ENCODE assay signal across 15 cellular contexts in the genomic region with DNA sequence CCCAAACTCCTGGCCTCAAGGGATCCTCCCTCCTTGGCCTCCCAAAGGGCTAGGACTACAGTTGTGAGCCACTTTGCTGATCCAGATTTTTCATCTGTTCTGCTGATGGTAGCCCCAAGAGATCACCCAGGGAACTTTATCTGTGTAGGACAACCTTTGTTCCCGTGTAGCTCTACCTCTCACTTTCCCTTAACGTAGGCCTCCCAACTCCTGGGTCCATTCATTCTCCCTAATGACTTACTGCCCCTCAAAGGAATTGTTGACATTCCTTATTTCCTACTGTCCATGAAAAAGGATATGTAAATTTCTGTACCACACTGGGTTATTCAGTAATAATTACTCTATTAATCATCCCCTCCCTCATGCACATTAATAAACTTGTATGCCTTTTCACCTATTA. TPM values are rescaled to one million over a fixed set of nuclear protein-coding genes. Genes with fewer than 3 reads are reported as not detected.
DNase-seq lines count a peak whose midpoint lies in the region; ATAC-seq and TF ChIP-seq lines count a peak whose summit lies in the region.
"Had no signal": no experiment of that assay in that cellular context is flagged by ENCODE, and none has a peak within 500 bp of the region (broad histone marks: within the 10 kb centered on the region; RNA-seq: fewer than 3 reads in every experiment).

No MANE protein-coding gene starts in this region.

- H3K4me3 Mint-ChIP-seq in WTC11 (no peak overlapping the region), neural progenitor cell (no peak overlapping the region)
- no peak overlapping the region for H3K4me3 Mint-ChIP-seq in CD8-positive, alpha-beta T cell
- H3K4me3 Mint-ChIP-seq: CD4-positive, alpha-beta memory T cell; H9 had no signal

- no peak overlapping the region for H3K27ac Mint-ChIP-seq in WTC11
- no peak overlapping the region for H3K27ac Mint-ChIP-seq in neural progenitor cell
- H3K27ac Mint-ChIP-seq in CD8-positive, alpha-beta T cell: no peak overlapping the region
- H3K27ac Mint-ChIP-seq: CD4-positive, alpha-beta memory T cell; H9 had no signal

- H2AFZ ChIP-seq in neural progenitor cell (replicated peaks): no peak overlapping the region

- peak; percentile 68 for ATAC-seq in WTC11
- no peak for ATAC-seq in CD8-positive, alpha-beta T cell
- ATAC-seq: HCT116 had no signal

- POLR2A ChIA-PET in WTC11 (lab: Charles Lee): no interaction called here
- POLR2A ChIA-PET in CD8-positive, alpha-beta T cell (lab: Charles Lee): no interaction called here

- no peaks in the 10 kb centered on the region for H4K20me1 ChIP-seq in neural progenitor cell (ENCODE audit: low read depth)

- H3K36me3 Mint-ChIP-seq in WTC11 (no peaks in the 10 kb centered on the region), neural progenitor cell (no peaks in the 10 kb centered on the region)
- H3K36me3 Mint-ChIP-seq in CD8-positive, alpha-beta T cell: no peaks in the 10 kb centered on the region
- H3K36me3 Mint-ChIP-seq: CD4-positive, alpha-beta memory T cell had no signal

- H3K27me3 ChIP-seq in esophagus muscularis mucosa (peaks cover 0 to 21% (median 0%) of the 10 kb centered on the region in 4 donors), neural progenitor cell (no peaks in the 10 kb centered on the region)
- H3K27me3 ChIP-seq in CD8-positive, alpha-beta T cell (ENCODE audit: insufficient read depth, low read length): no peaks in the 10 kb centered on the region

- CTCF ChIA-PET in WTC11 (lab: Charles Lee): interaction anchor here (0.7 to 1.3 kb wide), 3 partner anchors 23 to 147 kb away, joined by 3 to 4 read pairs (median 3); no protein-coding TSS in a partner anchor
- CTCF ChIA-PET in CD8-positive, alpha-beta T cell (lab: Charles Lee): no interaction called here

- H3K4me1 ChIP-seq in esophagus muscularis mucosa (no peaks in the 10 kb centered on the region), neural progenitor cell (peaks cover 5% of the 10 kb centered on the region)
- H3K4me1 ChIP-seq in CD8-positive, alpha-beta T cell (ENCODE audit: insufficient read depth, low read length): no peaks in the 10 kb centered on the region
- H3K4me1 ChIP-seq: Caco-2 had no signal

- no peak for TF ChIP-seq EP300 in esophagus muscularis mucosa (IDR thresholded peaks at IDR 0.05)

- DNase-seq in WTC11 (ENCODE audit: low spot score) (no peak), esophagus muscularis mucosa (ENCODE audit: extremely low spot score) (peak; percentile 60), neural progenitor cell (ENCODE audit: low spot score) (peak; percentile 9), HPDE6-E6E7 (ENCODE audit: extremely low spot score) (no peak), kidney glomerular epithelial cell (lab: John Stamatoyannopoulos, UW) (no peak)
- no peak for DNase-seq in CD8-positive, alpha-beta T cell
- DNase-seq: C1 segment of cervical spinal cord; Caco-2; CD4-positive, alpha-beta memory T cell; DMS153; DND-41; H9 had no signal

- H3F3A ChIP-seq in neural progenitor cell (ENCODE audit: low read depth): no peaks in the 10 kb centered on the region

- no peak overlapping the region for H3K4me2 ChIP-seq in neural progenitor cell

- intact Hi-C loops in esophagus muscularis mucosa (cut with DNase I): no loop called here
- intact Hi-C loops in CD8-positive, alpha-beta T cell (cut with DNase I, micrococcal nuclease): no loop called here

- H3K9me3 ChIP-seq in esophagus muscularis mucosa: no peaks in the 10 kb centered on the region
- no peaks in the 10 kb centered on the region for H3K9me3 ChIP-seq in neural progenitor cell (ENCODE audit: low read depth)
- no peaks in the 10 kb centered on the region for H3K9me3 ChIP-seq in CD8-positive, alpha-beta T cell (ENCODE audit: low read length)
- H3K9me3 ChIP-seq: Caco-2 had no signal

- WGBS in esophagus muscularis mucosa: 76% methylated on average over 2 of the region's 2 CpGs

- no peak overlapping the region for H3K27ac ChIP-seq in esophagus muscularis mucosa (replicated peaks in 1 of 4)
- no peak overlapping the region for H3K27ac ChIP-seq in neural progenitor cell
- no peak overlapping the region for H3K27ac ChIP-seq in CD8-positive, alpha-beta T cell (ENCODE audit: low read depth, low read length)

- no peaks in the 10 kb centered on the region for H3K79me2 ChIP-seq in neural progenitor cell (ENCODE audit: low read depth)

- TF ChIP-seq CTCF in WTC11 (IDR thresholded peaks at IDR 0.05): no peak
- TF ChIP-seq CTCF in esophagus muscularis mucosa (IDR thresholded peaks at IDR 0.05): no peak
- TF ChIP-seq CTCF in neural progenitor cell (IDR thresholded peaks at IDR 0.05): no peak
- TF ChIP-seq CTCF in CD8-positive, alpha-beta T cell (IDR thresholded peaks at IDR 0.05): no peak

- H3K36me3 ChIP-seq in esophagus muscularis mucosa (no peaks in the 10 kb centered on the region), neural progenitor cell (no peaks in the 10 kb centered on the region)
- H3K36me3 ChIP-seq in CD8-positive, alpha-beta T cell (ENCODE audit: insufficient read depth, low read length): no peaks in the 10 kb centered on the region

- H3K4me1 Mint-ChIP-seq in WTC11: peaks cover 29% of the 10 kb centered on the region
- no peaks in the 10 kb centered on the region for H3K4me1 Mint-ChIP-seq in neural progenitor cell
- H3K4me1 Mint-ChIP-seq in CD8-positive, alpha-beta T cell (ENCODE audit: low read depth): no peaks in the 10 kb centered on the region
- H3K4me1 Mint-ChIP-seq: CD4-positive, alpha-beta memory T cell had no signal

- H3K27me3 Mint-ChIP-seq in WTC11 (ENCODE audit: low read depth) (no peaks in the 10 kb centered on the region; the same call in 1 of the 2 replicates), neural progenitor cell (ENCODE audit: insufficient read depth, low read depth) (peaks cover 2% of the 10 kb centered on the region)
- H3K27me3 Mint-ChIP-seq in CD8-positive, alpha-beta T cell (ENCODE audit: low read depth): peaks cover 24% of the 10 kb centered on the region

- H3K4me3 ChIP-seq in esophagus muscularis mucosa (no peak overlapping the region), neural progenitor cell (no peak overlapping the region)
- H3K4me3 ChIP-seq in CD8-positive, alpha-beta T cell (ENCODE audit: low read depth, low read length): no peak overlapping the region

- no peaks in the 10 kb centered on the region for H3K9me3 Mint-ChIP-seq in WTC11
- no peaks in the 10 kb centered on the region for H3K9me3 Mint-ChIP-seq in neural progenitor cell
- H3K9me3 Mint-ChIP-seq in CD8-positive, alpha-beta T cell: no peaks in the 10 kb centered on the region
- H3K9me3 Mint-ChIP-seq: H9 had no signal

- no peak for TF ChIP-seq POLR2A in esophagus muscularis mucosa (IDR thresholded peaks at IDR 0.05; ENCODE audit: low read depth)

- no peak overlapping the region for H3K9ac ChIP-seq in neural progenitor cell

TF ChIP-seq in WTC11, 78 proteins besides CTCF, POLR2A, EP300 and RAD21:
- no peak for TF ChIP-seq NFYB (CRISPR knock-in tag; conservative IDR thresholded peaks at IDR 0.05; ENCODE audit: low read depth)
- TF ChIP-seq SMAD4 (CRISPR knock-in tag; IDR thresholded peaks at IDR 0.05): no peak
- TF ChIP-seq GTF2I (CRISPR knock-in tag; conservative IDR thresholded peaks at IDR 0.05): no peak
- no peak for TF ChIP-seq NFE2L1 (CRISPR knock-in tag; IDR thresholded peaks at IDR 0.05)
- TF ChIP-seq NR3C1 (CRISPR knock-in tag; conservative IDR thresholded peaks at IDR 0.05; ENCODE audit: low read depth): no peak
- no peak for TF ChIP-seq RELA (CRISPR knock-in tag; IDR thresholded peaks at IDR 0.05; ENCODE audit: borderline replicate concordance)
- TF ChIP-seq, protein P1, sequence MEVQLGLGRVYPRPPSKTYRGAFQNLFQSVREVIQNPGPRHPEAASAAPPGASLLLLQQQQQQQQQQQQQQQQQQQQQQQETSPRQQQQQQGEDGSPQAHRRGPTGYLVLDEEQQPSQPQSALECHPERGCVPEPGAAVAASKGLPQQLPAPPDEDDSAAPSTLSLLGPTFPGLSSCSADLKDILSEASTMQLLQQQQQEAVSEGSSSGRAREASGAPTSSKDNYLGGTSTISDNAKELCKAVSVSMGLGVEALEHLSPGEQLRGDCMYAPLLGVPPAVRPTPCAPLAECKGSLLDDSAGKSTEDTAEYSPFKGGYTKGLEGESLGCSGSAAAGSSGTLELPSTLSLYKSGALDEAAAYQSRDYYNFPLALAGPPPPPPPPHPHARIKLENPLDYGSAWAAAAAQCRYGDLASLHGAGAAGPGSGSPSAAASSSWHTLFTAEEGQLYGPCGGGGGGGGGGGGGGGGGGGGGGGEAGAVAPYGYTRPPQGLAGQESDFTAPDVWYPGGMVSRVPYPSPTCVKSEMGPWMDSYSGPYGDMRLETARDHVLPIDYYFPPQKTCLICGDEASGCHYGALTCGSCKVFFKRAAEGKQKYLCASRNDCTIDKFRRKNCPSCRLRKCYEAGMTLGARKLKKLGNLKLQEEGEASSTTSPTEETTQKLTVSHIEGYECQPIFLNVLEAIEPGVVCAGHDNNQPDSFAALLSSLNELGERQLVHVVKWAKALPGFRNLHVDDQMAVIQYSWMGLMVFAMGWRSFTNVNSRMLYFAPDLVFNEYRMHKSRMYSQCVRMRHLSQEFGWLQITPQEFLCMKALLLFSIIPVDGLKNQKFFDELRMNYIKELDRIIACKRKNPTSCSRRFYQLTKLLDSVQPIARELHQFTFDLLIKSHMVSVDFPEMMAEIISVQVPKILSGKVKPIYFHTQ (CRISPR knock-in tag; IDR thresholded peaks at IDR 0.05): no peak
- no peak for TF ChIP-seq TP53 (CRISPR knock-in tag; IDR thresholded peaks at IDR 0.05)
- TF ChIP-seq ZNF671 (CRISPR knock-in tag; IDR thresholded peaks at IDR 0.05): no peak
- TF ChIP-seq, protein P2, sequence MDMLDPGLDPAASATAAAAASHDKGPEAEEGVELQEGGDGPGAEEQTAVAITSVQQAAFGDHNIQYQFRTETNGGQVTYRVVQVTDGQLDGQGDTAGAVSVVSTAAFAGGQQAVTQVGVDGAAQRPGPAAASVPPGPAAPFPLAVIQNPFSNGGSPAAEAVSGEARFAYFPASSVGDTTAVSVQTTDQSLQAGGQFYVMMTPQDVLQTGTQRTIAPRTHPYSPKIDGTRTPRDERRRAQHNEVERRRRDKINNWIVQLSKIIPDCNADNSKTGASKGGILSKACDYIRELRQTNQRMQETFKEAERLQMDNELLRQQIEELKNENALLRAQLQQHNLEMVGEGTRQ (CRISPR knock-in tag; IDR thresholded peaks at IDR 0.05): no peak
- TF ChIP-seq, protein P3, sequence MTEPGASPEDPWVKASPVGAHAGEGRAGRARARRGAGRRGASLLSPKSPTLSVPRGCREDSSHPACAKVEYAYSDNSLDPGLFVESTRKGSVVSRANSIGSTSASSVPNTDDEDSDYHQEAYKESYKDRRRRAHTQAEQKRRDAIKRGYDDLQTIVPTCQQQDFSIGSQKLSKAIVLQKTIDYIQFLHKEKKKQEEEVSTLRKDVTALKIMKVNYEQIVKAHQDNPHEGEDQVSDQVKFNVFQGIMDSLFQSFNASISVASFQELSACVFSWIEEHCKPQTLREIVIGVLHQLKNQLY (CRISPR knock-in tag; IDR thresholded peaks at IDR 0.05): no peak

RNA-seq across cellular contexts. Expression of gene PHF24, which starts 51.0 kb away (rescaled TPM):
- total RNA-seq in WTC11 (2021) (0.34 to 0.59 TPM (median 0.53 TPM) in 3 replicates), esophagus muscularis mucosa (under 1 TPM; under 0.01 to 0.99 (median 0.76) TPM), neural progenitor cell (ENCODE audit: low replicate concordance) (0.71 and 1.8 TPM in 2 replicates)
- total RNA-seq in CD8-positive, alpha-beta T cell: not detected
- total RNA-seq: A172; Caco-2; CD4-positive, alpha-beta memory T cell; H4 had no signal

Comparison
In these comparisons a context has a peak if more than half of its experiments do, and no peak if none do; other contexts are left out.
1. DNase-seq: peak in esophagus muscularis mucosa (single experiment) and neural progenitor cell (single experiment); none in WTC11 (single experiment), HPDE6-E6E7 (single experiment), CD8-positive, alpha-beta T cell (0 of 7) and kidney glomerular epithelial cell (single experiment).